Comparison of ENCODE assay signal across 8 cellular contexts in the genomic region with DNA sequence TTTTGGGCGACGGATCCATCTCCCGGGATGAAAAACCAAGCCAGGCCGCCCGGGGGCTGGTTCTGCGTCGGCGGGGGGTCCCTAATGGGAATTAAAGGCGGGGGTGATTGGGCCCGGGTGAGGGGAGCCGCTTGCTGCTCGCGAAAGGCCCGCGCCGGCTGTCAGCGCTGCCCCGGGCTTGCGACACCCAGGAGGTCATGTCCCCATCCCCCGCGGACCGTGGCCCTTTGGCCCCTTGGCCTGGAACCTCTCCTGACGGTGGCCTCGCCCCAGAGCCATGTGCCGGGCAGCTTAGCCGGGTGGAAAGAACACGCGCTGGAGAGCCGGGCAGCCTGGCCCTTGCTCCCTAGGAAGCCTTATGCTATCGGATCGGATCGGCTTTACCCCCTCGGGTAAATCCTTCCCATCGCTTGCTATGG. TPM values are rescaled to one million over a fixed set of nuclear protein-coding genes. Genes with fewer than 3 reads are reported as not detected.
DNase-seq lines count a peak whose midpoint lies in the region; ATAC-seq, FAIRE-seq and TF ChIP-seq lines count a peak whose summit lies in the region.
"Not testable (repeated sequence)": the region's sequence is repeated elsewhere in the genome, so short reads cannot be mapped to it uniquely, and the experiment has no call there.

No MANE protein-coding gene starts in this region.

- not testable (repeated sequence) for H3K4me1 Mint-ChIP-seq in activated T-helper 17 cell treated with anti-CD3 and anti-CD28 coated beads, Interleukin-2, amount 50 U/mL, for 72 hours; effector memory CD8-positive, alpha-beta T cell (ENCODE audit: low read depth in 2 of 2)

- H3K27ac Mint-ChIP-seq in activated T-helper 17 cell treated with anti-CD3 and anti-CD28 coated beads, Interleukin-2, amount 50 U/mL, for 72 hours: peak overlapping the region; percentile 92
- peak overlapping the region; percentile 96 for H3K27ac Mint-ChIP-seq in effector memory CD8-positive, alpha-beta T cell

- ATAC-seq in DND-41 (ENCODE audit: insufficient read depth, low read depth) (peak; percentile 22), HG02642 (IDR thresholded peaks at IDR 0.05; ENCODE audit: poor library complexity, unreplicated experiment) (peak; percentile 6), Panc1 (peak; percentile 50)
- peak; percentile 25 for ATAC-seq in activated T-helper 17 cell treated with anti-CD3 and anti-CD28 coated beads, Interleukin-2, amount 50 U/mL, for 72 hours (replicated peaks)
- not testable (repeated sequence) for ATAC-seq in effector memory CD8-positive, alpha-beta T cell (replicated peaks)

- WGBS in testis, 2 donors: 0% methylated on average over 8 of the region's 34 CpGs; no CpG with 5 or more reads in 1 of the 2 donors

- H4K20me1 ChIP-seq in DND-41 (ENCODE audit: insufficient read depth, low read length): not testable (repeated sequence)

- not testable (repeated sequence) for TF ChIP-seq CTCF in DND-41 (IDR thresholded peaks at IDR 0.05; ENCODE audit: borderline replicate concordance, extremely low read depth, low read length, poor library complexity, severe bottlenecking); Panc1 (IDR thresholded peaks at IDR 0.05); kidney (IDR thresholded peaks at IDR 0.05; ENCODE audit: borderline replicate concordance, extremely low read depth, insufficient read depth); parathyroid adenoma (IDR thresholded peaks at IDR 0.05); testis (IDR thresholded peaks at IDR 0.05)

- H3K9ac ChIP-seq in DND-41 (ENCODE audit: low read depth, low read length) (peak overlapping the region; percentile 67), parathyroid adenoma (peak overlapping the region; percentile 85)
- H3K9ac ChIP-seq in kidney (ENCODE audit: low read length in 2 of 2): not testable (repeated sequence)

- H3K36me3 ChIP-seq in DND-41 (ENCODE audit: insufficient read depth, low read length); Panc1 (ENCODE audit: control insufficient read depth, insufficient read depth, low read length); kidney (ENCODE audit: control insufficient read depth in 1 of 2, insufficient read depth in 2 of 2, low read length in 2 of 2); parathyroid adenoma (ENCODE audit: control insufficient read depth, insufficient read depth, low read length); testis (ENCODE audit: low read depth, missing control alignments): not testable (repeated sequence)

- H3K79me2 ChIP-seq in DND-41 (ENCODE audit: insufficient read depth, low read length): peaks cover 25% of the 10 kb centered on the region
- not testable (repeated sequence) for H3K79me2 ChIP-seq in parathyroid adenoma

- in situ Hi-C loops in Panc1 (cut with HindIII; ENCODE audit: low pct_unique_long_range_greater_than_20kb, low sequenced_read_pairs): not testable (repeated sequence)

- H2AFZ ChIP-seq in DND-41 (ENCODE audit: low read depth, low read length) (peak overlapping the region; percentile 94), parathyroid adenoma (peak overlapping the region; percentile 98)

- H3K4me2 ChIP-seq in DND-41 (ENCODE audit: insufficient read depth, low read length): peak overlapping the region; percentile 55
- H3K4me2 ChIP-seq in parathyroid adenoma (ENCODE audit: low read length): peak overlapping the region; percentile 55

- H3K4me3 Mint-ChIP-seq in activated T-helper 17 cell treated with anti-CD3 and anti-CD28 coated beads, Interleukin-2, amount 50 U/mL, for 72 hours: peak overlapping the region; percentile 85
- peak overlapping the region; percentile 89 to 92 for H3K4me3 Mint-ChIP-seq in effector memory CD8-positive, alpha-beta T cell

- not testable (repeated sequence) for H3K27me3 ChIP-seq in DND-41 (ENCODE audit: insufficient read depth, low read length, poor library complexity); Panc1 (ENCODE audit: control insufficient read depth, insufficient read depth, low read length); parathyroid adenoma (ENCODE audit: control insufficient read depth, insufficient read depth, low read length); testis

- not testable (repeated sequence) for TF ChIP-seq POLR2A in testis (IDR thresholded peaks at IDR 0.05)

- H3K9me3 Mint-ChIP-seq in activated T-helper 17 cell treated with anti-CD3 and anti-CD28 coated beads, Interleukin-2, amount 50 U/mL, for 72 hours; effector memory CD8-positive, alpha-beta T cell: not testable (repeated sequence)

- peak overlapping the region; percentile 34 to 72; a peak in 3 of 4 replicates for H3K4me3 ChIP-seq in DND-41 (ENCODE audit: low read depth in 1 of 2, low read length in 2 of 2)
- H3K4me3 ChIP-seq in Panc1 (ENCODE audit: low read depth in 2 of 2, low read length in 2 of 2): peak overlapping the region; percentile 50 to 65
- peak overlapping the region; percentile 60 to 80 for H3K4me3 ChIP-seq in kidney (ENCODE audit: low read length in 2 of 2)
- peak overlapping the region; percentile 53 for H3K4me3 ChIP-seq in parathyroid adenoma (ENCODE audit: low read depth, low read length)
- H3K4me3 ChIP-seq in testis: peak overlapping the region; percentile 71 to 77

- H3K36me3 Mint-ChIP-seq in activated T-helper 17 cell treated with anti-CD3 and anti-CD28 coated beads, Interleukin-2, amount 50 U/mL, for 72 hours (ENCODE audit: low read depth): not testable (repeated sequence)
- H3K36me3 Mint-ChIP-seq in effector memory CD8-positive, alpha-beta T cell (ENCODE audit: insufficient read depth): peaks cover 11% of the 10 kb centered on the region

- H3K4me1 ChIP-seq in DND-41 (ENCODE audit: insufficient read depth, low read length); Panc1 (ENCODE audit: control insufficient read depth, insufficient read depth, low read length); kidney (ENCODE audit: control insufficient read depth in 1 of 2, insufficient read depth in 1 of 2, low read depth in 1 of 2, low read length in 2 of 2); parathyroid adenoma; testis: not testable (repeated sequence)

- not testable (repeated sequence) for FAIRE-seq in kidney (lab: Jason Lieb, UNC)

- not testable (repeated sequence) for DNase-seq in DND-41; Panc1 (ENCODE audit: low read depth, low spot score); effector memory CD8-positive, alpha-beta T cell
- peak; percentile 88 for DNase-seq in kidney
- peak; percentile 37 for DNase-seq in testis

- H3K27me3 Mint-ChIP-seq in activated T-helper 17 cell treated with anti-CD3 and anti-CD28 coated beads, Interleukin-2, amount 50 U/mL, for 72 hours; effector memory CD8-positive, alpha-beta T cell: not testable (repeated sequence)

- TSS peak; percentile 98 for BruUV-seq in Panc1 (replicated peaks; lab: Mats Ljungman, UMichigan)

- peak overlapping the region; percentile 89 for H3K27ac ChIP-seq in DND-41 (ENCODE audit: low read length)
- peak overlapping the region; percentile 77 for H3K27ac ChIP-seq in Panc1 (ENCODE audit: low read length)
- H3K27ac ChIP-seq in kidney (ENCODE audit: low read depth in 2 of 2, low read length in 2 of 2): peak overlapping the region; percentile 83 to 89
- peak overlapping the region; percentile 95 for H3K27ac ChIP-seq in parathyroid adenoma
- H3K27ac ChIP-seq in testis: peak overlapping the region; percentile 92 to 93

- intact Hi-C loops in Panc1 (cut with micrococcal nuclease; ENCODE audit: unreplicated experiment); kidney (cut with DNase I); testis (cut with DNase I; ENCODE audit: low total_unique reads): not testable (repeated sequence)

- POLR2A ChIA-PET in Panc1 (lab: Charles Lee): not testable (repeated sequence)

- not testable (repeated sequence) for H3K9me3 ChIP-seq in DND-41 (ENCODE audit: insufficient read depth, low read length, severe bottlenecking); Panc1 (ENCODE audit: control insufficient read depth, insufficient read depth, low read depth, low read length); kidney (ENCODE audit: control insufficient read depth in 1 of 2, low read length in 2 of 2); parathyroid adenoma (ENCODE audit: control insufficient read depth, low read length); testis

- CTCF ChIA-PET in Panc1 (lab: Charles Lee): not testable (repeated sequence)

RNA-seq across cellular contexts. Expression of a gene that starts 55.4 kb away (rescaled TPM):
- 1.4 TPM for total RNA-seq in Panc1 (2021; ENCODE audit: unreplicated experiment)
- 0.41 TPM for polyA plus RNA-seq in Panc1 (2012; ENCODE audit: insufficient read length)
- total RNA-seq in activated T-helper 17 cell treated with anti-CD3 and anti-CD28 coated beads, Interleukin-2, amount 50 U/mL, for 72 hours: 1 to 10 TPM; 1.8 to 2.4 TPM
- total RNA-seq in kidney: 4.1 TPM
- polyA plus RNA-seq in kidney (ENCODE audit: insufficient read depth, low read depth, low replicate concordance): 3.3 TPM
- total RNA-seq in testis: 10 to 100 TPM in 1 of 2 donors, under 1 TPM in 1; 0.37 to 11.2 TPM
- polyA plus RNA-seq in testis (ENCODE audit: insufficient read depth, low read depth, low replicate concordance): 1.1 TPM
